ENCODE assay signal across 16 cellular contexts in the genomic region with DNA sequence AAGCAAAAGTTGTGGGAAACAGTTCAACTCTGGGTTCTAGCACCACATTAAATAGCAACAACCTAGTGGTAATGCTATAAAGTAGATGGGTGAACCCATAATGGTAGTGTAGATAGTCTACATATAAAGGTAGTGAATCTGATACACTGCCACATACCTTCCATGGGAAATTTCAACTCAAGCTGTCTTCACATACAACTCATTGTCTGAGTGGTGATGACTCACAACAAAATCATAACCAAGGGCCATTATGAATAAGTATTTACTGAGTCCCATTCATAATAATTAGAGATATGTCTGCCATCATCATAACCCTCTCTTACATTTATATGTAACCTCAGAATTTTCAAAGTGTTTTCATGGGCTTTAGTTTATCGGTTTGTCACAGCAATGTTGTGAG. TPM values are rescaled to one million over a fixed set of nuclear protein-coding genes. Genes with fewer than 3 reads are reported as not detected.
DNase-seq lines count a peak whose midpoint lies in the region; ATAC-seq, FAIRE-seq and TF ChIP-seq lines count a peak whose summit lies in the region.
"Had no signal": no experiment of that assay in that cellular context is flagged by ENCODE, and none has a peak within 500 bp of the region (broad histone marks: within the 10 kb centered on the region; RNA-seq: fewer than 3 reads in every experiment).

No MANE protein-coding gene starts in this region.

- FAIRE-seq in GM12878 (lab: Jason Lieb, UNC), result no peak

- no peaks in the 10 kb centered on the region for H3K79me2 ChIP-seq in GM12878 (ENCODE audit: control insufficient read depth, insufficient read depth, low read length)

- DNase-seq in activated T-cell treated with anti-CD3 and anti-CD28 coated beads, Interleukin-2, amount 50 U/mL, for 72 hours, result peak in 1 of 2 donors; percentile 15
- no peak for DNase-seq in activated T-cell treated with anti-CD3 and anti-CD28 coated beads, Interleukin-2, amount 50 U/mL, for 1 hour
- DNase-seq in GM12878 (ENCODE audit: low read depth, low spot score), result no peak
- DNase-seq in spleen, result no peak
- DNase-seq: activated CD4-positive, alpha-beta T cell treated with anti-CD3 and anti-CD28 coated beads, Interleukin-2, amount 10 ng/mL, durations not matched to agents 7 days and 5 days; adrenal gland; DMS153; endodermal cell; NCI-H1105 treated with DMSO at 0.1 percent for 48 hours; NCI-H748 treated with DMSO at 0.1 percent for 48 hours; occipital lobe had no signal

- no peaks in the 10 kb centered on the region for H4K20me1 ChIP-seq in GM12878 (ENCODE audit: control insufficient read depth, insufficient read depth)

- TF ChIP-seq RAD21 in GM12878 (IDR thresholded peaks at IDR 0.05; ENCODE audit: insufficient read depth, low read depth, low read length), result no peak

- H3K4me1 Mint-ChIP-seq in activated T-cell treated with anti-CD3 and anti-CD28 coated beads, Interleukin-2, amount 50 U/mL, for 72 hours (ENCODE audit: low read depth), result peaks cover 53% of the 10 kb centered on the region
- H3K4me1 Mint-ChIP-seq in stimulated activated naive CD8-positive, alpha-beta T cell treated with anti-CD3 and anti-CD28 coated beads, Interleukin-15, Interleukin-2, amounts not matched to agents 100 ng/mL and 50 ng/mL, for 24 hours (ENCODE audit: low read depth), result peaks cover 66% of the 10 kb centered on the region
- no peaks in the 10 kb centered on the region for H3K4me1 Mint-ChIP-seq in stimulated activated memory B cell treated with anti-CD40 and anti-IgM and Interleukin-4, amounts not matched to agents 10 μg/mL and 1 μg/mL and 100 μg/mL, for 72 hours

- H3K9me3 Mint-ChIP-seq in activated T-cell treated with anti-CD3 and anti-CD28 coated beads, Interleukin-2, amount 50 U/mL, for 72 hours, result no peaks in the 10 kb centered on the region
- no peaks in the 10 kb centered on the region for H3K9me3 Mint-ChIP-seq in stimulated activated naive CD8-positive, alpha-beta T cell treated with anti-CD3 and anti-CD28 coated beads, Interleukin-15, Interleukin-2, amounts not matched to agents 100 ng/mL and 50 ng/mL, for 24 hours
- no peaks in the 10 kb centered on the region for H3K9me3 Mint-ChIP-seq in stimulated activated memory B cell treated with anti-CD40 and anti-IgM and Interleukin-4, amounts not matched to agents 10 μg/mL and 1 μg/mL and 100 μg/mL, for 72 hours
- H3K9me3 Mint-ChIP-seq: activated CD4-positive, alpha-beta T cell treated with anti-CD3 and anti-CD28 coated beads, Interleukin-2, amount 10 ng/mL, durations not matched to agents 7 days and 5 days; endodermal cell had no signal

- H3K4me2 ChIP-seq in GM12878 (ENCODE audit: control insufficient read depth, insufficient read depth), result no peak overlapping the region

- no peak overlapping the region for H3K27ac ChIP-seq in GM12878 (ENCODE audit: control insufficient read depth, insufficient read depth)
- H3K27ac ChIP-seq in spleen, result no peak overlapping the region
- H3K27ac ChIP-seq: adrenal gland had no signal

- H3K4me3 ChIP-seq in GM12878, result no peak overlapping the region
- H3K4me3 ChIP-seq in spleen, result no peak overlapping the region
- H3K4me3 ChIP-seq: adrenal gland had no signal

- peak overlapping the region; percentile 81 for H3K27ac Mint-ChIP-seq in activated T-cell treated with anti-CD3 and anti-CD28 coated beads, Interleukin-2, amount 50 U/mL, for 72 hours
- peak overlapping the region; percentile 98 for H3K27ac Mint-ChIP-seq in stimulated activated naive CD8-positive, alpha-beta T cell treated with anti-CD3 and anti-CD28 coated beads, Interleukin-15, Interleukin-2, amounts not matched to agents 100 ng/mL and 50 ng/mL, for 24 hours
- H3K27ac Mint-ChIP-seq in stimulated activated memory B cell treated with anti-CD40 and anti-IgM and Interleukin-4, amounts not matched to agents 10 μg/mL and 1 μg/mL and 100 μg/mL, for 72 hours, result no peak overlapping the region
- H3K27ac Mint-ChIP-seq: activated CD4-positive, alpha-beta T cell treated with anti-CD3 and anti-CD28 coated beads, Interleukin-2, amount 10 ng/mL, durations not matched to agents 7 days and 5 days; endodermal cell had no signal

- BruUV-seq in GM12878 (replicated peaks; lab: Mats Ljungman, UMichigan), result no TSS peak

- POLR2A ChIA-PET in GM12878 (lab: Charles Lee), result no interaction called here

- TF ChIP-seq POLR2A in GM12878 (IDR thresholded peaks at IDR 0.05; ENCODE audit: low read depth, low read length), result no peak
- no peak for TF ChIP-seq POLR2A in spleen (IDR thresholded peaks at IDR 0.05)

- no peak overlapping the region for H3K9ac ChIP-seq in GM12878 (ENCODE audit: control insufficient read depth, insufficient read depth, low read length)

- intact Hi-C loops in GM12878 (cut with micrococcal nuclease; ENCODE audit: unreplicated experiment) (no loop called here), spleen (cut with DNase I; ENCODE audit: low total_unique reads) (no loop called here)

- ATAC-seq in activated T-cell treated with anti-CD3 and anti-CD28 coated beads, Interleukin-2, amount 50 U/mL, for 72 hours (replicated peaks in 1 of 2), result peak; percentile 86 to 87
- ATAC-seq in HG03432 (IDR thresholded peaks at IDR 0.05; ENCODE audit: unreplicated experiment) (peak; percentile 69), GM12878 (peak; percentile 57), HG02571 (IDR thresholded peaks at IDR 0.05; ENCODE audit: unreplicated experiment) (no peak)
- ATAC-seq in stimulated activated memory B cell treated with anti-CD40 and anti-IgM and Interleukin-4, amounts not matched to agents 10 μg/mL and 1 μg/mL and 100 μg/mL, for 72 hours, result no peak

- H2AFZ ChIP-seq in GM12878 (ENCODE audit: control insufficient read depth, low read depth, low read length), result no peak overlapping the region

- TF ChIP-seq CTCF in GM12878 (IDR thresholded peaks at IDR 0.05 in 2 of 3, conservative IDR thresholded peaks at IDR 0.05 in 1 of 3; ENCODE audit: control insufficient read depth in 2 of 3, extremely low read depth in 1 of 3, insufficient read depth in 1 of 3, low read depth in 3 of 3, low read length in 3 of 3) (no peak), spleen (IDR thresholded peaks at IDR 0.05 in 8 of 11, conservative IDR thresholded peaks at IDR 0.05 in 3 of 11) (no peak)

- RAD21 ChIA-PET in GM12878 (lab: Charles Lee; ENCODE audit: unreplicated experiment), result no interaction called here

- SMC1A ChIA-PET in GM12878 (lab: Charles Lee; ENCODE audit: uncharacterized antibody, unreplicated experiment), result no interaction called here

- H3K4me1 ChIP-seq in GM12878 (ENCODE audit: control insufficient read depth, insufficient read depth, low read length) (no peaks in the 10 kb centered on the region), spleen (no peaks in the 10 kb centered on the region)
- H3K4me1 ChIP-seq: adrenal gland had no signal

- H3K36me3 Mint-ChIP-seq in activated T-cell treated with anti-CD3 and anti-CD28 coated beads, Interleukin-2, amount 50 U/mL, for 72 hours (ENCODE audit: insufficient read depth in 2 of 2), result no peaks in the 10 kb centered on the region
- no peaks in the 10 kb centered on the region for H3K36me3 Mint-ChIP-seq in stimulated activated naive CD8-positive, alpha-beta T cell treated with anti-CD3 and anti-CD28 coated beads, Interleukin-15, Interleukin-2, amounts not matched to agents 100 ng/mL and 50 ng/mL, for 24 hours (ENCODE audit: low read depth)
- H3K36me3 Mint-ChIP-seq in stimulated activated memory B cell treated with anti-CD40 and anti-IgM and Interleukin-4, amounts not matched to agents 10 μg/mL and 1 μg/mL and 100 μg/mL, for 72 hours, result no peaks in the 10 kb centered on the region

- CTCF ChIA-PET in GM12878 (lab: Yijun Ruan, JAX), result no interaction called here

- H3K4me3 Mint-ChIP-seq in activated T-cell treated with anti-CD3 and anti-CD28 coated beads, Interleukin-2, amount 50 U/mL, for 72 hours, result peak overlapping the region; percentile 44 to 81
- H3K4me3 Mint-ChIP-seq in stimulated activated naive CD8-positive, alpha-beta T cell treated with anti-CD3 and anti-CD28 coated beads, Interleukin-15, Interleukin-2, amounts not matched to agents 100 ng/mL and 50 ng/mL, for 24 hours, result peak overlapping the region; percentile 25
- H3K4me3 Mint-ChIP-seq in stimulated activated memory B cell treated with anti-CD40 and anti-IgM and Interleukin-4, amounts not matched to agents 10 μg/mL and 1 μg/mL and 100 μg/mL, for 72 hours, result no peak overlapping the region
- H3K4me3 Mint-ChIP-seq: activated CD4-positive, alpha-beta T cell treated with anti-CD3 and anti-CD28 coated beads, Interleukin-2, amount 10 ng/mL, durations not matched to agents 7 days and 5 days; endodermal cell had no signal

- no peak for TF ChIP-seq EP300 in GM12878 (IDR thresholded peaks at IDR 0.05; ENCODE audit: borderline replicate concordance in 1 of 2, control insufficient read depth in 1 of 2, low read depth in 2 of 2, low read length in 2 of 2)

- H3K27me3 Mint-ChIP-seq in activated T-cell treated with anti-CD3 and anti-CD28 coated beads, Interleukin-2, amount 50 U/mL, for 72 hours (ENCODE audit: low read depth), result peaks cover 6% of the 10 kb centered on the region
- H3K27me3 Mint-ChIP-seq in stimulated activated naive CD8-positive, alpha-beta T cell treated with anti-CD3 and anti-CD28 coated beads, Interleukin-15, Interleukin-2, amounts not matched to agents 100 ng/mL and 50 ng/mL, for 24 hours, result no peaks in the 10 kb centered on the region
- peaks cover 8% of the 10 kb centered on the region for H3K27me3 Mint-ChIP-seq in stimulated activated memory B cell treated with anti-CD40 and anti-IgM and Interleukin-4, amounts not matched to agents 10 μg/mL and 1 μg/mL and 100 μg/mL, for 72 hours
- H3K27me3 Mint-ChIP-seq: activated CD4-positive, alpha-beta T cell treated with anti-CD3 and anti-CD28 coated beads, Interleukin-2, amount 10 ng/mL, durations not matched to agents 7 days and 5 days had no signal

- in situ Hi-C loops in GM12878 (cut with MboI), result no loop called here

- H3K9me3 ChIP-seq in GM12878 (replicated peaks; ENCODE audit: control insufficient read depth, insufficient read depth, low read length), result no peaks in the 10 kb centered on the region
- H3K9me3 ChIP-seq in spleen, result no peaks in the 10 kb centered on the region
- H3K9me3 ChIP-seq: adrenal gland had no signal

- H3K27me3 ChIP-seq in GM12878 (replicated peaks in 1 of 2; ENCODE audit: control insufficient read depth in 2 of 2, insufficient read depth in 2 of 2, low read length in 1 of 2) (no peaks in the 10 kb centered on the region), spleen (replicated peaks in 1 of 7) (no peaks in the 10 kb centered on the region)
- H3K27me3 ChIP-seq: adrenal gland had no signal

- WGBS in GM12878 (ENCODE audit: insufficient coverage, insufficient replicate concordance, low lambda C conversion rate, missing lambda C conversion rate), result 6% methylated on average over 1 of the region's 1 CpG
- WGBS in spleen, 5 donors, result 77 to 93% (median 78%) methylated on average over 1 of the region's 1 CpG

- H3K36me3 ChIP-seq in GM12878 (ENCODE audit: control insufficient read depth in 2 of 2, insufficient read depth in 2 of 2, low read length in 1 of 2) (no peaks in the 10 kb centered on the region), spleen (no peaks in the 10 kb centered on the region)
- H3K36me3 ChIP-seq: adrenal gland had no signal

RNA-seq across cellular contexts. Expression of a gene that starts 34.8 kb away (rescaled TPM):
- total RNA-seq in activated T-cell treated with anti-CD3 and anti-CD28 coated beads, Interleukin-2, amount 50 U/mL, for 72 hours, result not detected
- not detected in 2 replicates for total RNA-seq in GM12878 (2013; cell fraction: nucleolus; rRNA removed)
- total RNA-seq in GM12878 (2014; rRNA removed) (0.11 and 0.90 TPM in 2 replicates), GM12878 (2014; rRNA removed; fragmentation: Illumina TruSeq; extraction: Trizol) (0.13 and 0.55 TPM in 2 replicates), GM12878 (2021) (0.05 and 0.23 TPM in 2 replicates), spleen (1 to 10 TPM in 4 of 7 donors, under 1 TPM in 3; 0.54 to 2.5 (median 1.0) TPM)
- polyA plus RNA-seq in GM12878 (2011; ENCODE audit: low read depth), result not detected
- polyA plus RNA-seq in GM12878 (2011; rRNA removed) (not detected in 2 replicates), GM12878 (2014; fragmentation: Illumina TruSeq; extraction: Trizol) (0.15 TPM in 1 of 2 replicates, not detected in the other), GM12878 (2014; fragmentation: Nextera tagmentation; extraction: Ambion mirVana) (under 1 TPM in 1 of 2 experiments, not detected in 1; 0.02 TPM), GM12878 (2014; rRNA removed) (0.23 TPM in 1 of 2 replicates, not detected in the other), GM12878 (2016; fragmentation: Nextera tagmentation; extraction: Ambion mirVana) (under 1 TPM in 1 of 2 experiments, not detected in 1; 0.28 TPM), spleen (under 1 TPM in 2 of 3 donors, not detected in 1; 0.03 to 0.17 TPM)
- not detected in 2 replicates for polyA plus RNA-seq in GM12878 (2011; cell fraction: cytosol; rRNA removed)
- polyA plus RNA-seq in GM12878 (2011; cell fraction: nucleus; rRNA removed), result not detected in 2 replicates
- polyA plus RNA-seq in GM12878 (2012), result 0.04 and 0.08 TPM in 2 replicates
- not detected in 2 replicates for polyA minus RNA-seq in GM12878 (2011; rRNA and poly(A)+ RNA removed)
- polyA minus RNA-seq in GM12878 (2011; cell fraction: cytosol; rRNA and poly(A)+ RNA removed), result not detected in 2 replicates
- not detected in 2 replicates for polyA minus RNA-seq in GM12878 (2011; cell fraction: nucleus; rRNA and poly(A)+ RNA removed)
- total RNA-seq: activated CD4-positive, alpha-beta T cell treated with anti-CD3 and anti-CD28 coated beads, Interleukin-2, amount 10 ng/mL, durations not matched to agents 7 days and 5 days; lung microvascular endothelial cell had no signal

Comparison
In these comparisons a context has a peak if more than half of its experiments do, and no peak if none do; other contexts are left out.
1. ATAC-seq: peak in activated T-cell treated with anti-CD3 and anti-CD28 coated beads, Interleukin-2, amount 50 U/mL, for 72 hours (2 of 2), HG03432 (single experiment) and GM12878 (single experiment); none in HG02571 (single experiment) and stimulated activated memory B cell treated with anti-CD40 and anti-IgM and Interleukin-4, amounts not matched to agents 10 μg/mL and 1 μg/mL and 100 μg/mL, for 72 hours (single experiment).